ENCODE assay signal across 1 cellular context in the genomic region with DNA sequence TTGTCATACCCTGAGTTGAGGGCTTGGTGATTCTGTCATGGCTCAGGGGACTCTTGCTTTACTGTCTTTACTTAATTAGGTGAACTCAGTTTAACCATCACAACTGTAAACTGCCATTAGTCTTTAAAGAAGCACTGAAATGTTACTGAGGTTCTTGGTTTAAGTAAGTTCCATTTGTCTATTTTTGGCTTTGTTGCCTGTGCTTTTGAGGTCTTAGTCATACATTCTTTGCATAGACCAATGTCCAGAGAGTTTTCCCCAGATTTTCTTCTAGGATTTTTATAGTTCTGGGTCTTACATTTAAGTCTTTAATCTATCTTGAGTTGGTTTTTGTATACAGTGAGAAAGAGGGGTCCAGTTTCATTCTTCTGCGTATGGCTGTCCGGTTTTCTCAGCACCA.
TF ChIP-seq lines count a peak whose summit lies in the region.

No MANE protein-coding gene starts in this region.

TF ChIP-seq in IMR-90, 13 proteins besides CTCF, POLR2A, EP300 and RAD21:
- TF ChIP-seq MAZ (IDR thresholded peaks at IDR 0.05; ENCODE audit: borderline replicate concordance, low read depth, low read length) (no peak), MXI1 (IDR thresholded peaks at IDR 0.05; ENCODE audit: borderline replicate concordance, low read depth, low read length) (no peak), CEBPB (IDR thresholded peaks at IDR 0.05; ENCODE audit: low read depth, low read length) (no peak), NFE2L2 (IDR thresholded peaks at IDR 0.05; ENCODE audit: low read depth, low read length) (no peak), SMC3 (IDR thresholded peaks at IDR 0.05; ENCODE audit: low read depth, low read length) (no peak), ELK1 (IDR thresholded peaks at IDR 0.05; ENCODE audit: borderline replicate concordance, low read depth, low read length) (no peak), FOS (IDR thresholded peaks at IDR 0.05; ENCODE audit: low read depth, low read length) (no peak), MAFK (IDR thresholded peaks at IDR 0.05; ENCODE audit: low read depth, low read length) (no peak), USF2 (IDR thresholded peaks at IDR 0.05; ENCODE audit: low read depth, low read length) (no peak), RCOR1 (IDR thresholded peaks at IDR 0.05; ENCODE audit: insufficient replicate concordance, low read length) (no peak), CHD1 (IDR thresholded peaks at IDR 0.05; ENCODE audit: low read depth, low read length) (no peak), BHLHE40 (IDR thresholded peaks at IDR 0.05; ENCODE audit: low read depth, low read length) (no peak)
